Comparison of ENCODE assay signal across 26 cellular contexts in the genomic region with DNA sequence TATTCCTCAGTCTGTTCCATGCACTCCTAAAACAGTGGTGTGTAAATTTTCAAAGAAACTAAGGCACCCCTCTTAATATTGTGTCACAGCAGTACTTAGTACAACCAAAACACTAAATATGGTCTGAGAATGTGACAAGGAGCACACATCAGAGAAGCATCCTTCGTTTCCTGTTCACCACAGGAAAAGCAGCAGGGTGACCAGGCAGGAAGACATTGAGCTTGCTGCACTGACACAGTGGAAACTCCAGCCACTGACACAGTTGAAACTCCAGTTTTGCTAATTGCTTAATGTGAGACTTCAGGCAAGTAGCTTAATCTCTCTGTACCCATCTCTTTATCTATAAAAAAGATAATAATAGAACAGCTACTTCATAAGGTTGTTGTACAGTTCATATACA.
"Had no signal": no experiment of that assay in that cellular context is flagged by ENCODE, and none has a peak within 500 bp of the region (broad histone marks: within the 10 kb centered on the region; RNA-seq: fewer than 3 reads in every experiment).

No MANE protein-coding gene starts in this region.

- H3K4me3 Mint-ChIP-seq: nephron; neural progenitor cell; stimulated activated effector memory CD8-positive, alpha-beta T cell treated with anti-CD3 and anti-CD28 coated beads, Interleukin-12 subunit alpha, Interleukin-12 subunit beta, amount 100 ng/mL, for 72 hours; stimulated activated naive B cell treated with anti-CD40 and anti-IgM and Interleukin-4, amounts not matched to agents 10 μg/mL and 1 μg/mL and 100 μg/mL, for 72 hours; stimulated activated naive CD8-positive, alpha-beta T cell treated with anti-CD3 and anti-CD28 coated beads, Interleukin-15, Interleukin-2, amounts not matched to agents 100 ng/mL and 50 ng/mL, for 24 hours had no signal

- H3K27ac Mint-ChIP-seq: nephron; neural progenitor cell; progenitor cell of endocrine pancreas; stimulated activated effector memory CD8-positive, alpha-beta T cell treated with anti-CD3 and anti-CD28 coated beads, Interleukin-12 subunit alpha, Interleukin-12 subunit beta, amount 100 ng/mL, for 72 hours; stimulated activated naive B cell treated with anti-CD40 and anti-IgM and Interleukin-4, amounts not matched to agents 10 μg/mL and 1 μg/mL and 100 μg/mL, for 72 hours; stimulated activated naive CD8-positive, alpha-beta T cell treated with anti-CD3 and anti-CD28 coated beads, Interleukin-15, Interleukin-2, amounts not matched to agents 100 ng/mL and 50 ng/mL, for 24 hours had no signal

- H3K36me3 Mint-ChIP-seq: neural progenitor cell; stimulated activated effector memory CD8-positive, alpha-beta T cell treated with anti-CD3 and anti-CD28 coated beads, Interleukin-12 subunit alpha, Interleukin-12 subunit beta, amount 100 ng/mL, for 72 hours; stimulated activated naive B cell treated with anti-CD40 and anti-IgM and Interleukin-4, amounts not matched to agents 10 μg/mL and 1 μg/mL and 100 μg/mL, for 72 hours had no signal

- H3K79me2 ChIP-seq: parathyroid adenoma had no signal

- H3K36me3 ChIP-seq: neural progenitor cell, ovary, right lobe of liver, sigmoid colon, stomach, thoracic aorta, thyroid gland, tibial nerve, upper lobe of left lung, vagina had no signal

- DNase-seq: occipital lobe; ovary; psoas muscle; right cardiac atrium; right lobe of liver; sigmoid colon; small intestine; stimulated activated CD4-positive, alpha-beta T cell treated with anti-CD3 and anti-CD28 coated beads, Interleukin-15, amount 100 ng/mL, for 24 hours; stimulated activated CD4-positive, alpha-beta T cell treated with anti-CD3 and anti-CD28 coated beads, Interleukin-2, amount 100 ng/mL, for 24 hours; stimulated activated CD4-positive, alpha-beta T cell treated with anti-CD3 and anti-CD28 coated beads, Interleukin-2, amount 100 ng/mL, for 48 hours; stimulated activated CD4-positive, alpha-beta T cell treated with anti-CD3 and anti-CD28 coated beads, Interleukin-4, amount 100 ng/mL, for 24 hours; stimulated activated naive B cell treated with anti-CD40 and anti-IgM and Interleukin-4, amounts not matched to agents 10 μg/mL and 1 μg/mL and 100 μg/mL, for 72 hours; stimulated activated naive CD4-positive, alpha-beta T cell treated with Interleukin-2 at 50 U/mL for 16 hours; stomach; thyroid gland; trophoblast cell; upper lobe of left lung had no signal

- H3K4me1 ChIP-seq: neural progenitor cell, parathyroid adenoma, psoas muscle, right lobe of liver, sigmoid colon, stomach, thyroid gland, tibial nerve, upper lobe of left lung, vagina had no signal

- H3K4me2 ChIP-seq: neural progenitor cell had no signal

- H3K9me3 ChIP-seq: ovary, psoas muscle, right lobe of liver, sigmoid colon, thoracic aorta, thyroid gland, upper lobe of left lung, vagina had no signal

- H3K27me3 ChIP-seq: neural progenitor cell, ovary, right lobe of liver, sigmoid colon, stomach, thyroid gland, tibial nerve, upper lobe of left lung, vagina had no signal

- H2AFZ ChIP-seq: neural progenitor cell, parathyroid adenoma had no signal

- H3K4me3 ChIP-seq: neural progenitor cell, ovary, psoas muscle, right lobe of liver, sigmoid colon, stomach, thoracic aorta, thyroid gland, tibial nerve, upper lobe of left lung, vagina had no signal

- H3K4me1 Mint-ChIP-seq: nephron; stimulated activated effector memory CD8-positive, alpha-beta T cell treated with anti-CD3 and anti-CD28 coated beads, Interleukin-12 subunit alpha, Interleukin-12 subunit beta, amount 100 ng/mL, for 72 hours; stimulated activated naive B cell treated with anti-CD40 and anti-IgM and Interleukin-4, amounts not matched to agents 10 μg/mL and 1 μg/mL and 100 μg/mL, for 72 hours had no signal

- ATAC-seq: psoas muscle; right cardiac atrium; right lobe of liver; stimulated activated effector memory CD8-positive, alpha-beta T cell treated with anti-CD3 and anti-CD28 coated beads, Interleukin-12 subunit alpha, Interleukin-12 subunit beta, amount 100 ng/mL, for 72 hours; stimulated activated naive B cell treated with anti-CD40 and anti-IgM and Interleukin-4, amounts not matched to agents 10 μg/mL and 1 μg/mL and 100 μg/mL, for 72 hours had no signal

- H3K27ac ChIP-seq: neural progenitor cell, ovary, parathyroid adenoma, psoas muscle, right lobe of liver, sigmoid colon, stomach, thoracic aorta, thyroid gland, tibial nerve, upper lobe of left lung, vagina had no signal

- H3K9ac ChIP-seq: neural progenitor cell, parathyroid adenoma had no signal

- H3K27me3 Mint-ChIP-seq: progenitor cell of endocrine pancreas; stimulated activated naive B cell treated with anti-CD40 and anti-IgM and Interleukin-4, amounts not matched to agents 10 μg/mL and 1 μg/mL and 100 μg/mL, for 72 hours had no signal
